22 cellular contexts compared by ENCODE assay signal in the genomic region with DNA sequence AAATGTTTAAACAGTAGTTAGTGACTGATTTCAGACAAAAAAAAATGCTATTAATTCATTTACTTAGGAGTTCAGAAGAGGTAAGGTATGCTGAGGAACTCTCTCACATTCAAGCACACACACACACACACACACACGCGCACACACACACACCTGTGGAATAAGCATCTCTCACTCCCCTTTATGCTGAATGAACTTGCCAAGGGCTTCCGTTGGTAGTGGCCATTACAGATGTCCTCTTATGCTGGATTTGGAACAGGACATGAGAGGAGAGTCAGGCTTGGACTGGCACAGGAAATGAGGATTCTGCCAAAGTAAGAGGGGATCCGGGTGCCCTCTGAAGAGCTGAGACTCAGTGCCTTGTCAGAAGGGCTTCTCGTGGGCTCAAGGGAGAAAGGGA.
"Had no signal": no experiment of that assay in that cellular context is flagged by ENCODE, and none has a peak within 500 bp of the region (broad histone marks: within the 10 kb centered on the region; RNA-seq: fewer than 3 reads in every experiment).

No MANE protein-coding gene starts in this region.

- FAIRE-seq: endothelial cell of umbilical vein had no signal

- H3K27ac ChIP-seq: colonic mucosa, hepatocyte, ovary, skin epidermis, testis, tibial nerve, upper lobe of right lung, vagina had no signal

- H3K27me3 ChIP-seq: colonic mucosa, hepatocyte, testis, tibial nerve, upper lobe of right lung, vagina had no signal

- H3K36me3 ChIP-seq: colonic mucosa, ovary, tibial nerve, upper lobe of right lung, vagina had no signal

- H3K36me3 Mint-ChIP-seq: naive thymus-derived CD8-positive, alpha-beta T cell; stimulated activated naive B cell treated with anti-CD40 and anti-IgM and Interleukin-4, amounts not matched to agents 10 μg/mL and 1 μg/mL and 100 μg/mL, for 72 hours had no signal

- H3K4me3 ChIP-seq: colonic mucosa, hepatocyte, mucosa of descending colon, ovary, skin epidermis, testis, tibial nerve, upper lobe of right lung, vagina had no signal

- H3K4me3 Mint-ChIP-seq: endodermal cell; naive thymus-derived CD8-positive, alpha-beta T cell; stimulated activated naive B cell treated with anti-CD40 and anti-IgM and Interleukin-4, amounts not matched to agents 10 μg/mL and 1 μg/mL and 100 μg/mL, for 72 hours; stimulated activated naive CD8-positive, alpha-beta T cell treated with anti-CD3 and anti-CD28 coated beads, Interleukin-15, amount 100 ng/mL, for 72 hours had no signal

- ATAC-seq: mucosa of descending colon; naive thymus-derived CD8-positive, alpha-beta T cell; right cardiac atrium; stimulated activated naive B cell treated with anti-CD40 and anti-IgM and Interleukin-4, amounts not matched to agents 10 μg/mL and 1 μg/mL and 100 μg/mL, for 72 hours; stimulated activated naive CD8-positive, alpha-beta T cell treated with anti-CD3 and anti-CD28 coated beads, Interleukin-15, amount 100 ng/mL, for 72 hours; upper lobe of right lung had no signal

- H3K9me3 Mint-ChIP-seq: endodermal cell; stimulated activated naive B cell treated with anti-CD40 and anti-IgM and Interleukin-4, amounts not matched to agents 10 μg/mL and 1 μg/mL and 100 μg/mL, for 72 hours had no signal

- H3K27me3 Mint-ChIP-seq: naive thymus-derived CD8-positive, alpha-beta T cell; progenitor cell of endocrine pancreas; stimulated activated naive B cell treated with anti-CD40 and anti-IgM and Interleukin-4, amounts not matched to agents 10 μg/mL and 1 μg/mL and 100 μg/mL, for 72 hours; stimulated activated naive CD8-positive, alpha-beta T cell treated with anti-CD3 and anti-CD28 coated beads, Interleukin-15, amount 100 ng/mL, for 72 hours had no signal

- H2AFZ ChIP-seq: hepatocyte had no signal

- H3K4me2 ChIP-seq: hepatocyte had no signal

- DNase-seq: colonic mucosa; effector CD4-positive, alpha-beta T cell; endodermal cell; foreskin melanocyte; head of caudate nucleus; mucosa of descending colon; naive thymus-derived CD8-positive, alpha-beta T cell; nucleus accumbens; ovary; right cardiac atrium; stimulated activated CD4-positive, alpha-beta T cell treated with anti-CD3 and anti-CD28 coated beads, Interleukin-2, amount 100 ng/mL, for 24 hours; stimulated activated CD4-positive, alpha-beta T cell treated with anti-CD3 and anti-CD28 coated beads, Interleukin-4, amount 100 ng/mL, for 4 hours; stimulated activated naive B cell treated with anti-CD40 and anti-IgM and Interleukin-4, amounts not matched to agents 10 μg/mL and 1 μg/mL and 100 μg/mL, for 72 hours; stimulated activated naive CD8-positive, alpha-beta T cell treated with anti-CD3 and anti-CD28 coated beads, Interleukin-15, amount 100 ng/mL, for 72 hours; testis; upper lobe of right lung had no signal

- H3K79me2 ChIP-seq: hepatocyte had no signal

- H3K4me1 Mint-ChIP-seq: endodermal cell; naive thymus-derived CD8-positive, alpha-beta T cell; stimulated activated naive B cell treated with anti-CD40 and anti-IgM and Interleukin-4, amounts not matched to agents 10 μg/mL and 1 μg/mL and 100 μg/mL, for 72 hours; stimulated activated naive CD8-positive, alpha-beta T cell treated with anti-CD3 and anti-CD28 coated beads, Interleukin-15, amount 100 ng/mL, for 72 hours had no signal

- H3K27ac Mint-ChIP-seq: endodermal cell; naive thymus-derived CD8-positive, alpha-beta T cell; progenitor cell of endocrine pancreas; stimulated activated naive B cell treated with anti-CD40 and anti-IgM and Interleukin-4, amounts not matched to agents 10 μg/mL and 1 μg/mL and 100 μg/mL, for 72 hours; stimulated activated naive CD8-positive, alpha-beta T cell treated with anti-CD3 and anti-CD28 coated beads, Interleukin-15, amount 100 ng/mL, for 72 hours had no signal

- H3K4me1 ChIP-seq: colonic mucosa, testis, tibial nerve, upper lobe of right lung, vagina had no signal

- H3K9me3 ChIP-seq: colonic mucosa, mucosa of descending colon, ovary, testis, tibial nerve, upper lobe of right lung, vagina had no signal
